In the genomic region with DNA sequence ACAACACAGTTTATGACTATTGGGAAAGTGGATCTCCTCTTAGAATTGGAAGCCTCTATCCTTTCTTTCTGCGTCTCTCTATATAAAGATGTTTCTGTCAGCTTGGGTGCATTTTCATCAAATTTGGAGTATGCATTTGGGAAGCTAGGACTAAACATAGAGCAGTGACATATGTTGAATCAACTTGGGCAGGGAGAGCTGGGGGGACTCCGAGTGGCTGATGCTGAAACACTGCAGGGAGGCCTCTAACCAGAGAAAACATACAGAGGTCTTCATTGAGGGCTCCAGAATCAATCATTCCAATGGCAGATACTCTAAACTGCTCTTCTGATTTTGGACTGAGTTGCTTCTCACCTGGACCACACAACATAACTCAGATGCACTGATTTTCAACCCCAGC, we compare ENCODE assay signal across 10 cellular contexts.
"Had no signal": no experiment of that assay in that cellular context is flagged by ENCODE, and none has a peak within 500 bp of the region (broad histone marks: within the 10 kb centered on the region; RNA-seq: fewer than 3 reads in every experiment).

No MANE protein-coding gene starts in this region.

- H3K4me1 ChIP-seq: HAP-1 had no signal

- H3K27ac Mint-ChIP-seq: HFFc6 had no signal

- DNase-seq: GM23248, GOT3, H7, HFFc6, IMR-90, KG1 had no signal

- H3K4me3 ChIP-seq: GM23248, HAP-1, K562 had no signal

- FAIRE-seq: HTR-8/SVneo, K562 had no signal

- ATAC-seq: HCT116, K562 had no signal

- H3K9me3 ChIP-seq: HAP-1 had no signal

- H3K9ac ChIP-seq: GM23248 had no signal

- H3K27ac ChIP-seq: GM23248 had no signal

- H3K36me3 ChIP-seq: HAP-1 had no signal

- H3K4me3 Mint-ChIP-seq: HFFc6 had no signal
